19 cellular contexts compared by ENCODE assay signal in the genomic region with DNA sequence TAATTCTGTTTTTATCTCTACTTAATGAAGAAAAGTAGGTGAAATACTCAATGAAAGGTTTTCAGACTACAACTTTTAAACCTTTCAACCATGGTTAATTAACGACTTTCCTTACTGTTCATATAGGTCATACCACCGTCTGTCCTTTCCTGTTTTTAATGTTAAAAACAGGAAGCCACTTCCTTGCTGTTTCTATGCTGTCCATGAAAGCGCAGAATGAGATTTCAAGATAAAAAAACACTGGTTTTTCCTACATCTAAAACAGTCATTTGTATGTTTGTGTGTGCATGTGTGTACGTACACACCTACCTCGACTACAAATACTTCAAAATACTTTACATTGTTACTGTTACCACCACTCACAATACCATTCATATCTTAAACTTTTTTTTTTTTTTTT. TPM values are rescaled to one million over a fixed set of nuclear protein-coding genes. Genes with fewer than 3 reads are reported as not detected.
DNase-seq lines count a peak whose midpoint lies in the region; ATAC-seq, FAIRE-seq and TF ChIP-seq lines count a peak whose summit lies in the region.
"Had no signal": no experiment of that assay in that cellular context is flagged by ENCODE, and none has a peak within 500 bp of the region (broad histone marks: within the 10 kb centered on the region; RNA-seq: fewer than 3 reads in every experiment).

No MANE protein-coding gene starts in this region.

- H3K4me3 ChIP-seq in Loucy (ENCODE audit: low read length, poor library complexity, severe bottlenecking): peak overlapping the region; percentile 47
- H3K4me3 ChIP-seq in K562: no peak overlapping the region
- H3K4me3 ChIP-seq: suprapubic skin had no signal

- intact Hi-C loops in activated CD4-positive, alpha-beta T cell treated with anti-CD3 and anti-CD28 coated beads for 36 hours (cut with DNase I, micrococcal nuclease): no loop called here
- intact Hi-C loops in K562 (cut with micrococcal nuclease): no loop called here

- H3K4me3 Mint-ChIP-seq in activated CD4-positive, alpha-beta T cell treated with anti-CD3 and anti-CD28 coated beads for 36 hours: no peak overlapping the region
- peak overlapping the region in 1 of 2 donors; percentile 65 for H3K4me3 Mint-ChIP-seq in stimulated activated naive B cell treated with anti-CD40 and anti-IgM and Interleukin-4, amounts not matched to agents 10 μg/mL and 1 μg/mL and 100 μg/mL, for 72 hours
- H3K4me3 Mint-ChIP-seq: central memory CD8-positive, alpha-beta T cell had no signal

- FAIRE-seq in K562 (lab: Jason Lieb, UNC): no peak
- FAIRE-seq: A204.1 had no signal

- no peaks in the 10 kb centered on the region for H3K9me1 ChIP-seq in K562 (ENCODE audit: control insufficient read depth, insufficient read depth, low read length)

- H3K9me3 ChIP-seq in Loucy (ENCODE audit: insufficient read depth, low read depth, low read length): no peaks in the 10 kb centered on the region
- H3K9me3 ChIP-seq in K562 (replicated peaks; ENCODE audit: control insufficient read depth, insufficient read depth, low read depth, low read length): no peaks in the 10 kb centered on the region
- H3K9me3 ChIP-seq: suprapubic skin had no signal

- H3K27ac Mint-ChIP-seq in activated CD4-positive, alpha-beta T cell treated with anti-CD3 and anti-CD28 coated beads for 36 hours: peak overlapping the region; percentile 51
- peak overlapping the region; percentile 47 for H3K27ac Mint-ChIP-seq in stimulated activated naive B cell treated with anti-CD40 and anti-IgM and Interleukin-4, amounts not matched to agents 10 μg/mL and 1 μg/mL and 100 μg/mL, for 72 hours

- H3K36me3 ChIP-seq in Loucy (ENCODE audit: insufficient read depth, low read length): peaks cover 3% of the 10 kb centered on the region; the same call in 1 of the 2 replicates
- peaks cover 5% of the 10 kb centered on the region; the same call in 1 of the 3 replicates for H3K36me3 ChIP-seq in K562 (ENCODE audit: control insufficient read depth, insufficient read depth, low read length)
- H3K36me3 ChIP-seq: suprapubic skin had no signal

- H3F3A ChIP-seq in Loucy (ENCODE audit: low read depth): 0 out of 2 replicates have a peak, but pooled peaks cover 6% of the 10 kb centered on the region

- TF ChIP-seq CTCF in Loucy (conservative IDR thresholded peaks at IDR 0.05; ENCODE audit: low read length) (no peak), K562 (IDR thresholded peaks at IDR 0.05 in 2 of 3, conservative IDR thresholded peaks at IDR 0.05 in 1 of 3; ENCODE audit: insufficient read depth in 2 of 3, low read depth in 1 of 3, low read length in 3 of 3) (no peak)

- peaks cover 46% of the 10 kb centered on the region for H3K4me1 Mint-ChIP-seq in activated CD4-positive, alpha-beta T cell treated with anti-CD3 and anti-CD28 coated beads for 36 hours
- peaks cover 45 to 78% of the 10 kb centered on the region in 2 donors for H3K4me1 Mint-ChIP-seq in stimulated activated naive B cell treated with anti-CD40 and anti-IgM and Interleukin-4, amounts not matched to agents 10 μg/mL and 1 μg/mL and 100 μg/mL, for 72 hours

- H3K27me3 ChIP-seq in Loucy (ENCODE audit: insufficient read depth, low read length, poor library complexity, severe bottlenecking): no peaks in the 10 kb centered on the region
- H3K27me3 ChIP-seq in K562 (ENCODE audit: control insufficient read depth in 2 of 2, insufficient read depth in 2 of 2, low read length in 2 of 2): no peaks in the 10 kb centered on the region
- H3K27me3 ChIP-seq: suprapubic skin had no signal

- H2AFZ ChIP-seq in Loucy (ENCODE audit: low read length) (no peak overlapping the region), K562 (ENCODE audit: low read depth, low read length) (no peak overlapping the region)

- POLR2A ChIA-PET in activated CD4-positive, alpha-beta T cell treated with anti-CD3 and anti-CD28 coated beads for 36 hours (lab: Charles Lee): no interaction called here
- POLR2A ChIA-PET in K562 (lab: Yijun Ruan, JAX): no interaction called here

- no peak overlapping the region for H3K27ac ChIP-seq in K562 (ENCODE audit: extremely low read depth, low read depth, low read length)
- H3K27ac ChIP-seq: suprapubic skin had no signal

- ATAC-seq in activated CD4-positive, alpha-beta T cell treated with anti-CD3 and anti-CD28 coated beads for 36 hours: peak; percentile 33
- ATAC-seq in K562 (no peak), HG03025 (IDR thresholded peaks at IDR 0.05; ENCODE audit: low FRiP score, unreplicated experiment) (no peak)
- ATAC-seq in stimulated activated naive B cell treated with anti-CD40 and anti-IgM and Interleukin-4, amounts not matched to agents 10 μg/mL and 1 μg/mL and 100 μg/mL, for 72 hours (replicated peaks): peak; percentile 43 to 46
- ATAC-seq: left cardiac atrium, sciatic nerve had no signal

- WGBS in K562 (ENCODE audit: insufficient coverage, low coverage, missing lambda C conversion rate): 47% methylated on average over 5 of the region's 5 CpGs

- no peak overlapping the region for H3K9ac ChIP-seq in Loucy (ENCODE audit: low read depth, low read length, poor library complexity, severe bottlenecking)
- H3K9ac ChIP-seq in K562 (ENCODE audit: insufficient read depth in 1 of 2, low read depth in 2 of 2, low read length in 2 of 2): no peak overlapping the region

- no peak for TF ChIP-seq EP300 in K562 (IDR thresholded peaks at IDR 0.05; ENCODE audit: low read length)

- no peaks in the 10 kb centered on the region for H3K9me3 Mint-ChIP-seq in activated CD4-positive, alpha-beta T cell treated with anti-CD3 and anti-CD28 coated beads for 36 hours (ENCODE audit: low read depth)
- no peaks in the 10 kb centered on the region for H3K9me3 Mint-ChIP-seq in stimulated activated naive B cell treated with anti-CD40 and anti-IgM and Interleukin-4, amounts not matched to agents 10 μg/mL and 1 μg/mL and 100 μg/mL, for 72 hours
- H3K9me3 Mint-ChIP-seq: central memory CD8-positive, alpha-beta T cell had no signal

- H3K9me2 ChIP-seq in Loucy (replicated peaks; ENCODE audit: low read depth, low read length): no peaks in the 10 kb centered on the region

- DNase-seq in activated CD4-positive, alpha-beta T cell treated with anti-CD3 and anti-CD28 coated beads for 36 hours: no peak
- DNase-seq in activated CD4-positive, alpha-beta T cell treated with anti-CD3 and anti-CD28 coated beads for 4 hours: no peak
- no peak for DNase-seq in K562 (ENCODE audit: extremely low read depth in 1 of 4, low spot score in 3 of 4)
- DNase-seq in stimulated activated naive B cell treated with anti-CD40 and anti-IgM and Interleukin-4, amounts not matched to agents 10 μg/mL and 1 μg/mL and 100 μg/mL, for 72 hours: no peak
- no peak for DNase-seq in activated T-cell treated with anti-CD3 and anti-CD28 coated beads, Interleukin-2, amount 50 U/mL, for 1 hour
- no peak for DNase-seq in stimulated activated naive CD4-positive, alpha-beta T cell (lab: John Stamatoyannopoulos, UW)
- DNase-seq: activated CD4-positive, alpha-beta T cell treated with anti-CD3 and anti-CD28 coated beads, Interleukin-2, amount 50 U/mL, for 1 hour; activated gamma-delta T cell treated with Interleukin-2 at 50 U/mL for 16 hours; Calu3; erythroblast; left cardiac atrium; NCI-H1048; NCI-H2171 treated with DMSO at 0.1 percent for 48 hours had no signal

- H3K4me2 ChIP-seq in Loucy (ENCODE audit: low read depth, low read length, poor library complexity, severe bottlenecking): peak overlapping the region; percentile 62
- no peak overlapping the region for H3K4me2 ChIP-seq in K562 (ENCODE audit: insufficient read depth, low read length)

- H4K20me1 ChIP-seq in Loucy (ENCODE audit: insufficient read depth, low read length, poor library complexity, severe bottlenecking): peaks cover 11% of the 10 kb centered on the region
- peaks cover 6% of the 10 kb centered on the region; the same call in 1 of the 2 replicates for H4K20me1 ChIP-seq in K562 (replicated peaks; ENCODE audit: control insufficient read depth, insufficient read depth, low read length)

- H3K36me3 Mint-ChIP-seq in activated CD4-positive, alpha-beta T cell treated with anti-CD3 and anti-CD28 coated beads for 36 hours (ENCODE audit: low read depth): peaks cover 17% of the 10 kb centered on the region
- H3K36me3 Mint-ChIP-seq in stimulated activated naive B cell treated with anti-CD40 and anti-IgM and Interleukin-4, amounts not matched to agents 10 μg/mL and 1 μg/mL and 100 μg/mL, for 72 hours: peaks cover 9 to 19% of the 10 kb centered on the region in 2 donors

- H3K79me2 ChIP-seq in Loucy (ENCODE audit: insufficient read depth, low read length) (peaks cover 58% of the 10 kb centered on the region), K562 (ENCODE audit: control insufficient read depth, insufficient read depth, low read length) (peaks cover 64% of the 10 kb centered on the region)

- H3K4me1 ChIP-seq in Loucy (ENCODE audit: insufficient read depth, low read length, poor library complexity, severe bottlenecking): peaks cover 30% of the 10 kb centered on the region
- peaks cover 0 to 3% of the 10 kb centered on the region in 2 experiments; a peak in 4 of 5 replicates for H3K4me1 ChIP-seq in K562 (replicated peaks in 1 of 2; ENCODE audit: control insufficient read depth in 2 of 2, insufficient read depth in 2 of 2, low read length in 2 of 2)

- no peaks in the 10 kb centered on the region for H3K27me3 Mint-ChIP-seq in activated CD4-positive, alpha-beta T cell treated with anti-CD3 and anti-CD28 coated beads for 36 hours
- H3K27me3 Mint-ChIP-seq in stimulated activated naive B cell treated with anti-CD40 and anti-IgM and Interleukin-4, amounts not matched to agents 10 μg/mL and 1 μg/mL and 100 μg/mL, for 72 hours: no peaks in the 10 kb centered on the region
- H3K27me3 Mint-ChIP-seq: central memory CD8-positive, alpha-beta T cell had no signal

- in situ Hi-C loops in K562 (cut with MboI): no loop called here

- no peak for TF ChIP-seq POLR2A in K562 (conservative IDR thresholded peaks at IDR 0.05)

- no peak for TF ChIP-seq RAD21 in K562 (CRISPR knock-in tag; conservative IDR thresholded peaks at IDR 0.05 in 1 of 2, IDR thresholded peaks at IDR 0.05 in 1 of 2)

- BruUV-seq in K562 (replicated peaks; lab: Mats Ljungman, UMichigan): no TSS peak

- CTCF ChIA-PET in activated CD4-positive, alpha-beta T cell treated with anti-CD3 and anti-CD28 coated beads for 36 hours (lab: Charles Lee): interaction anchor here (1.0 kb wide), 1 partner anchor 11 kb away, joined by 3 read pairs; no protein-coding TSS in a partner anchor
- CTCF ChIA-PET in K562 (lab: Yijun Ruan, JAX; ENCODE audit: low intra/inter-chr PET ratio): no interaction called here

RNA-seq across cellular contexts. Expression of gene SPTLC2, which starts 27.3 kb away (rescaled TPM):
- total RNA-seq in activated CD4-positive, alpha-beta T cell treated with anti-CD3 and anti-CD28 coated beads for 36 hours: 10 to 100 TPM; 16.8 to 24.6 TPM
- total RNA-seq in K562 (2011; cell fraction: chromatin; rRNA removed; ENCODE audit: low replicate concordance): 34.7 and 74.2 TPM in 2 replicates
- 23.0 and 28.9 TPM in 2 replicates for total RNA-seq in K562 (2011; cell fraction: nucleolus; rRNA removed)
- 50.4 and 56.3 TPM in 2 replicates for total RNA-seq in K562 (2011; cell fraction: nucleoplasm; rRNA removed)
- total RNA-seq in K562 (2014; rRNA removed) (11.1 and 11.8 TPM in 2 replicates), K562 (2014; rRNA removed; fragmentation: Illumina TruSeq; extraction: Trizol) (19.5 and 22.6 TPM in 2 replicates), K562 (2015; rRNA removed; fragmentation: Illumina TruSeq; extraction: Trizol) (15.5 and 15.9 TPM in 2 replicates), K562 (2021) (20.8 and 24.2 TPM in 2 replicates)
- polyA plus RNA-seq in K562 (2011; rRNA removed) (24.2 and 30.4 TPM in 2 replicates), K562 (2014; fragmentation: Illumina TruSeq; extraction: Trizol) (12.6 and 13.3 TPM in 2 replicates), K562 (2014; fragmentation: Nextera tagmentation; extraction: Ambion mirVana) (1 to 10 TPM; 4.5 to 5.4 TPM), K562 (2014; rRNA removed) (8.6 and 14.0 TPM in 2 replicates)
- 7.1 and 12.7 TPM in 2 replicates for polyA plus RNA-seq in K562 (2011; cell fraction: cytosol; rRNA removed)
- polyA plus RNA-seq in K562 (2011; cell fraction: nucleus; rRNA removed): 11.1 and 12.1 TPM in 2 replicates
- 10.4 and 11.5 TPM in 2 replicates for polyA plus RNA-seq in K562 (2012)
- polyA minus RNA-seq in K562 (2011; rRNA and poly(A)+ RNA removed): 46.8 and 53.8 TPM in 2 replicates
- 15.4 and 16.2 TPM in 2 replicates for polyA minus RNA-seq in K562 (2011; cell fraction: cytosol; rRNA and poly(A)+ RNA removed)
- 5.1 and 9.7 TPM in 2 replicates for polyA minus RNA-seq in K562 (2011; cell fraction: nucleus; rRNA and poly(A)+ RNA removed)

Comparison
In these comparisons a context has a peak if more than half of its experiments do, and no peak if none do; other contexts are left out.
1. ATAC-seq: peak in activated CD4-positive, alpha-beta T cell treated with anti-CD3 and anti-CD28 coated beads for 36 hours (single experiment) and stimulated activated naive B cell treated with anti-CD40 and anti-IgM and Interleukin-4, amounts not matched to agents 10 μg/mL and 1 μg/mL and 100 μg/mL, for 72 hours (2 of 2); none in K562 (single experiment) and HG03025 (single experiment).